In the genomic region with DNA sequence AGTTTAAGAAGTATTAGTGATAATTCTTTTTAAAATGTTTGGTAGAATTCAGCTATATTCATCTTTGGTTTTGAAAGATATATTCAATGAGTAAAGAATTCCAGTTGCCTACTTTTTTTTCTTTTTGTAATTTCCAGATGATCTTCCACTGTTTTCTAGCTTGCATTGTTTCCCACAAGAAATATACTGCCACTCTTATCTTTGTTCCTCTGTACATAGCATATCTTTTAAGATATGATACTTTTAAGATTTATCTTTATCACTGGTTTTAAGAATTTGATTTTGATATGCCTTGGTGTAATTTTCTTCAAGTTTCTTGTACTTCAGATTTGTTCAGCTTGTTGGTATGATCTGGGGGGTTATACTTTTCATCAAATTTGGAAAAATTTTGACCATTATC, we compare ENCODE assay signal across 9 cellular contexts.
"Had no signal": no experiment of that assay in that cellular context is flagged by ENCODE, and none has a peak within 500 bp of the region (broad histone marks: within the 10 kb centered on the region; RNA-seq: fewer than 3 reads in every experiment).

No MANE protein-coding gene starts in this region.

- ATAC-seq: GM23338 had no signal

- DNase-seq: H9, HCEC 1CT, HFFc6, IMR-90, KBM-7 had no signal

- H3K4me3 ChIP-seq: GM23338 had no signal

- FAIRE-seq: H1, H54 had no signal

- H2AFZ ChIP-seq: GM23338 had no signal

- H3K4me2 ChIP-seq: GM23338 had no signal

- H3K27ac ChIP-seq: HL-60 had no signal
